Comparison of ENCODE assay signal across 16 cellular contexts in the genomic region with DNA sequence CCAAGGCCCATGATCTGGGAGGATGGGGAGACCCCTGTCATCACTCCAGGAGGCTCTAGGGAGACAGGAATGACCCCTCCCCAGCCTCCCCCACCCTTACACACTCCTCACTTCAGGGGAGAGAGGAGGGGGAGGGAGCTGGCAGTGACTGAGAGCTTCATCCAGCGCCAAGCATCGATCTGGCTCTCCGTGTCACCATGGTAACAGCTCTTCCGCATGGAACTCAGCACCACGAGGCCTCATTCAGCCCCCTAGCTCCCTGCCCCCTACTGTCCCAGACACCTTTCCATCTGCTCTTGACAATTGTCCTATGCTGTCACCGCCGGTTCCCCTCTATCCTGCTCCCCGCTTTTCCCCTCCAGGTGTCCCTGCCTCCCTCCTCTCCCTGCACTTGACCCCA. TPM values are rescaled to one million over a fixed set of nuclear protein-coding genes. Genes with fewer than 3 reads are reported as not detected.
DNase-seq lines count a peak whose midpoint lies in the region; ATAC-seq, FAIRE-seq and TF ChIP-seq lines count a peak whose summit lies in the region.
"Had no signal": no experiment of that assay in that cellular context is flagged by ENCODE, and none has a peak within 500 bp of the region (broad histone marks: within the 10 kb centered on the region; RNA-seq: fewer than 3 reads in every experiment).

No MANE protein-coding gene starts in this region.

- CTCF ChIA-PET in H1 (lab: Charles Lee; ENCODE audit: partially characterized antibody) = interaction anchor here (1.0 to 3.5 kb wide), 6 partner anchors 9 to 384 kb away, joined by 3 to 26 read pairs (median 4); no protein-coding TSS in a partner anchor
- CTCF ChIA-PET in SK-N-SH (lab: Yijun Ruan, JAX) = interaction anchor here (5.2 to 15.8 kb wide), 2 partner anchors 9 to 386 kb away, joined by 43 to 473 read pairs; no protein-coding TSS in a partner anchor

- no peak overlapping the region for H2BK12ac ChIP-seq in H9 (ENCODE audit: insufficient read length, low read depth, low read length)
- H2BK12ac ChIP-seq in H1 (ENCODE audit: low read depth, low read length) = no peak overlapping the region

- H3K14ac ChIP-seq in H9 (ENCODE audit: insufficient read depth, low read length) (no peak overlapping the region), H1 (ENCODE audit: insufficient read length) (no peak overlapping the region)

- ATAC-seq in foreskin keratinocyte (no peak), GM19351 (IDR thresholded peaks at IDR 0.05; ENCODE audit: unreplicated experiment) (no peak)
- ATAC-seq: CD8-positive, alpha-beta T cell; PC-3 had no signal

- H3F3A ChIP-seq in neural progenitor cell (ENCODE audit: low read depth) = no peaks in the 10 kb centered on the region
- H3F3A ChIP-seq in SK-N-SH (replicated peaks; ENCODE audit: insufficient read depth) = no peaks in the 10 kb centered on the region

- H3K4me3 ChIP-seq in H1 (ENCODE audit: extremely low read depth in 1 of 4, insufficient read depth in 2 of 4, low read depth in 3 of 4, low read length in 4 of 4) = no peak overlapping the region
- no peak overlapping the region for H3K4me3 ChIP-seq in neural progenitor cell
- H3K4me3 ChIP-seq in SK-N-SH (ENCODE audit: low read depth in 2 of 2, low read length in 1 of 2) = no peak overlapping the region
- H3K4me3 ChIP-seq: SJSA1 had no signal

- H3K27ac Mint-ChIP-seq in H9 (peak overlapping the region in 1 of 3 experiments; percentile 88; a peak in 1 of 7 replicates), neural progenitor cell (no peak overlapping the region)
- H3K27ac Mint-ChIP-seq: CD8-positive, alpha-beta T cell had no signal

- H3K18ac ChIP-seq in H9 (ENCODE audit: insufficient read length, low read depth, low read length) (no peak overlapping the region), H1 (ENCODE audit: extremely low read depth, low read length) (no peak overlapping the region; the same call in 1 of the 2 replicates)

- WGBS in H9 (ENCODE audit: extremely low coverage, insufficient read length, low lambda C conversion rate) = no CpG with 5 or more reads among the region's 8 CpGs
- WGBS in H1 (ENCODE audit: extremely low coverage in 1 of 2, insufficient coverage in 1 of 2, insufficient read length in 1 of 2, insufficient replicate concordance in 2 of 2, low coverage in 1 of 2, low lambda C conversion rate in 2 of 2, missing lambda C conversion rate in 1 of 2), 2 experiments = 83% methylated on average over 6 of the region's 8 CpGs; no CpG with 5 or more reads in 1 of the 2 experiments
- WGBS in SK-N-SH (ENCODE audit: low lambda C conversion rate) = 46% methylated on average over 8 of the region's 8 CpGs

- H4K20me1 ChIP-seq in H9 (ENCODE audit: control insufficient read depth, insufficient read depth, insufficient read length) (no peaks in the 10 kb centered on the region), H1 (replicated peaks in 1 of 2; ENCODE audit: control insufficient read depth in 1 of 2, insufficient read depth in 2 of 2, low read length in 2 of 2) (no peaks in the 10 kb centered on the region), neural progenitor cell (ENCODE audit: low read depth) (peaks cover 3% of the 10 kb centered on the region), SK-N-SH (ENCODE audit: insufficient read depth) (no peaks in the 10 kb centered on the region)

- no peak overlapping the region; a peak in 2 of 5 replicates for H3K4me3 Mint-ChIP-seq in H9
- peak overlapping the region; percentile 59 for H3K4me3 Mint-ChIP-seq in neural progenitor cell
- H3K4me3 Mint-ChIP-seq: CD8-positive, alpha-beta T cell had no signal

- no peak overlapping the region for H3K56ac ChIP-seq in H9 (ENCODE audit: insufficient read length, low read depth, low read length)
- no peak overlapping the region for H3K56ac ChIP-seq in H1 (replicated peaks; ENCODE audit: insufficient read length, low read depth, low read length)

- no peaks in the 10 kb centered on the region for H3K9me3 ChIP-seq in H9 (ENCODE audit: control insufficient read depth, low read depth, low read length)
- no peaks in the 10 kb centered on the region for H3K9me3 ChIP-seq in H1 (ENCODE audit: insufficient read depth in 2 of 2, low read depth in 1 of 2, low read length in 1 of 2)
- H3K9me3 ChIP-seq in neural progenitor cell (ENCODE audit: low read depth) = no peaks in the 10 kb centered on the region
- H3K9me3 ChIP-seq in SK-N-SH = no peaks in the 10 kb centered on the region
- H3K9me3 ChIP-seq: BE2C, SJSA1 had no signal

- peaks cover 23 to 33% of the 10 kb centered on the region in 2 experiments for H3K4me1 Mint-ChIP-seq in H9
- peaks cover 19% of the 10 kb centered on the region for H3K4me1 Mint-ChIP-seq in neural progenitor cell

- peak; percentile 32 for DNase-seq in H9
- DNase-seq in NCI-H2227 treated with DMSO at 0.1 percent for 48 hours (lab: John Stamatoyannopoulos, UW) = peak; percentile 32
- DNase-seq in H1 (ENCODE audit: low read depth in 1 of 2, low spot score in 2 of 2) = no peak
- peak; percentile 37 for DNase-seq in neural progenitor cell (ENCODE audit: low spot score)
- DNase-seq in foreskin keratinocyte = no peak
- DNase-seq in SK-N-SH = no peak
- DNase-seq: BE2C; CD8-positive, alpha-beta T cell; GOT3; NCI-H146; NCI-H2171; PC-3 had no signal

- H3K9me3 Mint-ChIP-seq in H9 (no peaks in the 10 kb centered on the region; a peak in 1 of 5 replicates), neural progenitor cell (no peaks in the 10 kb centered on the region)
- H3K9me3 Mint-ChIP-seq: CD8-positive, alpha-beta T cell had no signal

- H3K23me2 ChIP-seq in H9 (ENCODE audit: insufficient read length, low read depth, low read length, poor library complexity, severe bottlenecking) (no peaks in the 10 kb centered on the region), H1 (ENCODE audit: low read depth, low read length) (no peaks in the 10 kb centered on the region)

- no peak overlapping the region for H4K5ac ChIP-seq in H9 (ENCODE audit: insufficient read length, low read depth, low read length)
- no peak overlapping the region for H4K5ac ChIP-seq in H1 (ENCODE audit: insufficient read length, low read depth, low read length)

- no peak overlapping the region for H3K23ac ChIP-seq in H9 (ENCODE audit: insufficient read length, low read depth, low read length)
- H3K23ac ChIP-seq in H1 (ENCODE audit: insufficient read length) = no peak overlapping the region

- H3K79me1 ChIP-seq in H9 (ENCODE audit: insufficient read depth, low read depth, low read length, poor library complexity, severe bottlenecking) (no peaks in the 10 kb centered on the region), H1 (ENCODE audit: low read depth, low read length) (no peaks in the 10 kb centered on the region)

- TF ChIP-seq CTCF in H9 (conservative IDR thresholded peaks at IDR 0.05) (no peak), H1 (IDR thresholded peaks at IDR 0.05; ENCODE audit: control extremely low read depth in 1 of 3, insufficient read depth in 1 of 3, low read depth in 1 of 3, low read length in 3 of 3) (no peak), neural progenitor cell (IDR thresholded peaks at IDR 0.05) (no peak), foreskin keratinocyte (conservative IDR thresholded peaks at IDR 0.05) (no peak), SK-N-SH (IDR thresholded peaks at IDR 0.05) (no peak)

- no peaks in the 10 kb centered on the region for H3K36me3 ChIP-seq in H1 (ENCODE audit: control insufficient read depth in 2 of 4, insufficient read depth in 4 of 4, low read length in 3 of 4)
- no peaks in the 10 kb centered on the region for H3K36me3 ChIP-seq in neural progenitor cell
- H3K36me3 ChIP-seq in SK-N-SH (replicated peaks in 1 of 2; ENCODE audit: control insufficient read depth in 1 of 2, insufficient read depth in 2 of 2, low read length in 1 of 2) = no peaks in the 10 kb centered on the region
- H3K36me3 ChIP-seq: BE2C, SJSA1 had no signal

- TF ChIP-seq POLR2A in H1 (IDR thresholded peaks at IDR 0.05; ENCODE audit: control extremely low read depth in 1 of 2, low read depth in 2 of 2, low read length in 2 of 2) = no peak

- TF ChIP-seq EP300 in H1 (IDR thresholded peaks at IDR 0.05; ENCODE audit: borderline replicate concordance in 1 of 2, low read depth in 2 of 2, low read length in 2 of 2) (no peak), SK-N-SH (IDR thresholded peaks at IDR 0.05; ENCODE audit: borderline replicate concordance in 1 of 2, low read depth in 1 of 2, low read length in 1 of 2) (no peak)

- no peak overlapping the region for H2AFZ ChIP-seq in H9 (ENCODE audit: low read length)
- no peak overlapping the region for H2AFZ ChIP-seq in H1 (ENCODE audit: low read length)
- H2AFZ ChIP-seq in neural progenitor cell (replicated peaks) = no peak overlapping the region
- H2AFZ ChIP-seq in SK-N-SH (ENCODE audit: low read depth) = no peak overlapping the region

- H4K91ac ChIP-seq in H9 (ENCODE audit: insufficient read length, low read depth, low read length) (no peak overlapping the region), H1 (replicated peaks; ENCODE audit: insufficient read length, low read length) (no peak overlapping the region)

- H2BK5ac ChIP-seq in H9 (ENCODE audit: insufficient read length, low read length) = no peak overlapping the region
- H2BK5ac ChIP-seq in H1 (ENCODE audit: low read depth, low read length) = no peak overlapping the region

- no peak overlapping the region for H3T11ph ChIP-seq in H9 (ENCODE audit: low read length)

- H2BK15ac ChIP-seq in H9 (ENCODE audit: low read depth, low read length) (no peak overlapping the region), H1 (ENCODE audit: low read length) (peak overlapping the region; percentile 61; the same call in 1 of the 2 replicates)

- POLR2A ChIA-PET in H1 (lab: Charles Lee; ENCODE audit: partially characterized antibody) = interaction anchor here (0.7 kb wide), 1 partner anchor 303 kb away, joined by 3 read pairs; no protein-coding TSS in a partner anchor
- POLR2A ChIA-PET in SK-N-SH (lab: Yijun Ruan, JAX) = no interaction called here

- H3K4me2 ChIP-seq in H9 (ENCODE audit: insufficient read depth, insufficient read length, low read length) = no peak overlapping the region
- no peak overlapping the region for H3K4me2 ChIP-seq in H1 (ENCODE audit: insufficient read depth in 1 of 2, low read depth in 2 of 2, low read length in 2 of 2)
- H3K4me2 ChIP-seq in neural progenitor cell = peak overlapping the region; percentile 31
- H3K4me2 ChIP-seq in SK-N-SH = no peak overlapping the region

- H3K79me2 ChIP-seq in H9 (ENCODE audit: insufficient read depth, low read length) (no peaks in the 10 kb centered on the region), H1 (ENCODE audit: control insufficient read depth in 1 of 2, insufficient read depth in 2 of 2, low read length in 2 of 2) (no peaks in the 10 kb centered on the region), neural progenitor cell (ENCODE audit: low read depth) (no peaks in the 10 kb centered on the region), SK-N-SH (ENCODE audit: insufficient read depth) (no peaks in the 10 kb centered on the region)

- no peak overlapping the region for H4K8ac ChIP-seq in H9 (replicated peaks; ENCODE audit: insufficient read length, low read depth, low read length)
- H4K8ac ChIP-seq in H1 (ENCODE audit: extremely low read depth, insufficient read depth, low read length) = no peak overlapping the region

- TF ChIP-seq RAD21 in H1 (IDR thresholded peaks at IDR 0.05 in 1 of 2, conservative IDR thresholded peaks at IDR 0.05 in 1 of 2; ENCODE audit: low read depth in 2 of 2, low read length in 2 of 2) = no peak
- no peak for TF ChIP-seq RAD21 in SK-N-SH (IDR thresholded peaks at IDR 0.05; ENCODE audit: low read length)

- H3K27me3 ChIP-seq in H9 (ENCODE audit: insufficient read depth, low read length) (no peaks in the 10 kb centered on the region), H1 (replicated peaks in 1 of 4; ENCODE audit: control insufficient read depth in 3 of 4, extremely low read depth in 1 of 4, insufficient read depth in 3 of 4, low read length in 3 of 4) (no peaks in the 10 kb centered on the region), neural progenitor cell (no peaks in the 10 kb centered on the region), foreskin keratinocyte (no peaks in the 10 kb centered on the region), SK-N-SH (ENCODE audit: insufficient read depth) (no peaks in the 10 kb centered on the region)
- H3K27me3 ChIP-seq: BE2C had no signal

- H2BK120ac ChIP-seq in H9 (ENCODE audit: low read depth, low read length, poor library complexity, severe bottlenecking) = no peak overlapping the region
- no peak overlapping the region for H2BK120ac ChIP-seq in H1 (replicated peaks; ENCODE audit: low read depth, low read length)

- FAIRE-seq in H1 (lab: Jason Lieb, UNC) = no peak
- FAIRE-seq: D721Med had no signal

- H3K9ac ChIP-seq in H9 (ENCODE audit: extremely low read depth, insufficient read length, low read length) = no peak overlapping the region
- no peak overlapping the region for H3K9ac ChIP-seq in H1 (replicated peaks in 1 of 4; ENCODE audit: extremely low read depth in 1 of 4, low read depth in 3 of 4, low read length in 3 of 4)
- H3K9ac ChIP-seq in neural progenitor cell = no peak overlapping the region
- no peak overlapping the region for H3K9ac ChIP-seq in SK-N-SH

- H3K27me3 Mint-ChIP-seq in H9 (ENCODE audit: low read depth) (peaks cover 7% of the 10 kb centered on the region), neural progenitor cell (ENCODE audit: insufficient read depth, low read depth) (peaks cover 5% of the 10 kb centered on the region)

- H2AK5ac ChIP-seq in H9 (ENCODE audit: insufficient read length, low read length) = no peak overlapping the region
- H2AK5ac ChIP-seq in H1 (ENCODE audit: low read depth, low read length) = no peak overlapping the region

- no peaks in the 10 kb centered on the region for H3K9me2 ChIP-seq in SK-N-SH

- H3K36me3 Mint-ChIP-seq in H9 (ENCODE audit: insufficient read depth in 1 of 3, low read depth in 3 of 3) (no peaks in the 10 kb centered on the region), neural progenitor cell (no peaks in the 10 kb centered on the region)
- H3K36me3 Mint-ChIP-seq: CD8-positive, alpha-beta T cell had no signal

- H2BK20ac ChIP-seq in H9 (ENCODE audit: low read depth, low read length, poor library complexity, severe bottlenecking) = no peak overlapping the region
- H2BK20ac ChIP-seq in H1 (ENCODE audit: low read length) = no peak overlapping the region

- no peak overlapping the region for H3K27ac ChIP-seq in H9 (ENCODE audit: insufficient read length, low read depth, low read length)
- no peak overlapping the region for H3K27ac ChIP-seq in H1 (ENCODE audit: low read depth, low read length)
- no peak overlapping the region for H3K27ac ChIP-seq in neural progenitor cell
- no peak overlapping the region for H3K27ac ChIP-seq in foreskin keratinocyte
- no peak overlapping the region for H3K27ac ChIP-seq in SK-N-SH (ENCODE audit: low read depth in 2 of 2, low read length in 1 of 2)
- H3K27ac ChIP-seq: SJSA1 had no signal

- no peaks in the 10 kb centered on the region; the same call in 1 of the 2 replicates for H3K4me1 ChIP-seq in H9 (ENCODE audit: insufficient read depth, low read length)
- H3K4me1 ChIP-seq in H1 (replicated peaks in 1 of 4; ENCODE audit: control insufficient read depth in 3 of 4, insufficient read depth in 4 of 4, low read length in 3 of 4) = peaks cover 0 to 10% (median 4%) of the 10 kb centered on the region in 4 experiments; a peak in 5 of 7 replicates
- H3K4me1 ChIP-seq in neural progenitor cell = no peaks in the 10 kb centered on the region
- H3K4me1 ChIP-seq in foreskin keratinocyte = no peaks in the 10 kb centered on the region
- H3K4me1 ChIP-seq in SK-N-SH (ENCODE audit: control insufficient read depth in 1 of 2, insufficient read depth in 2 of 2, low read depth in 1 of 2, low read length in 1 of 2) = no peaks in the 10 kb centered on the region; a peak in 1 of 4 replicates
- H3K4me1 ChIP-seq: BE2C, SJSA1 had no signal

- H3K4ac ChIP-seq in H9 (ENCODE audit: low read depth, low read length) (no peak overlapping the region), H1 (replicated peaks; ENCODE audit: insufficient read length, low read depth, low read length) (no peak overlapping the region)

RNA-seq across cellular contexts. Expression of a gene that starts 35.5 kb away (rescaled TPM):
- total RNA-seq in H9 (2021) = not detected in 2 replicates
- total RNA-seq in H1 (2021; fragmentation: NEBNext Ultra II Directional; extraction: Animal tissue kit (Norgen Biotek cat#: 25700)) = not detected in 2 replicates
- polyA plus RNA-seq in H1 (2011; rRNA removed) = not detected in 2 replicates
- polyA plus RNA-seq in H1 (2011; cell fraction: cytosol; rRNA removed) = not detected
- not detected for polyA plus RNA-seq in H1 (2011; cell fraction: nucleus; rRNA removed)
- polyA plus RNA-seq in H1 (2012, experiment 1 of 2) = not detected in 4 replicates
- not detected for polyA plus RNA-seq in H1 (2012, experiment 2 of 2)
- not detected for polyA plus RNA-seq in H1 (2013, experiment 1 of 2)
- polyA plus RNA-seq in H1 (2013, experiment 2 of 2) = not detected
- polyA minus RNA-seq in H1 (2011; rRNA and poly(A)+ RNA removed) = 1.2 TPM in 1 of 2 replicates, not detected in the other
- polyA minus RNA-seq in H1 (2011; cell fraction: cytosol; rRNA and poly(A)+ RNA removed) = not detected
- not detected for polyA minus RNA-seq in H1 (2011; cell fraction: nucleus; rRNA and poly(A)+ RNA removed)
- total RNA-seq in neural progenitor cell (ENCODE audit: low replicate concordance) = not detected in 2 replicates
- not detected in 2 replicates for total RNA-seq in foreskin keratinocyte
- not detected in 2 replicates for polyA plus RNA-seq in foreskin keratinocyte
- not detected in 2 replicates for polyA plus RNA-seq in SK-N-SH (2012; rRNA removed)
- not detected in 2 replicates for polyA plus RNA-seq in SK-N-SH (2012; cell fraction: cytosol; rRNA removed)
- not detected in 2 replicates for polyA plus RNA-seq in SK-N-SH (2012; cell fraction: nucleus; rRNA removed)
- total RNA-seq: CD8-positive, alpha-beta T cell; LHCN-M2; PC-3; SJSA1 had no signal

Comparison
In these comparisons a context has a peak if more than half of its experiments do, and no peak if none do; other contexts are left out.
1. DNase-seq: peak in H9 (single experiment), NCI-H2227 treated with DMSO at 0.1 percent for 48 hours (single experiment) and neural progenitor cell (single experiment); none in H1 (0 of 2), foreskin keratinocyte (0 of 2) and SK-N-SH (single experiment).